In the genomic region with DNA sequence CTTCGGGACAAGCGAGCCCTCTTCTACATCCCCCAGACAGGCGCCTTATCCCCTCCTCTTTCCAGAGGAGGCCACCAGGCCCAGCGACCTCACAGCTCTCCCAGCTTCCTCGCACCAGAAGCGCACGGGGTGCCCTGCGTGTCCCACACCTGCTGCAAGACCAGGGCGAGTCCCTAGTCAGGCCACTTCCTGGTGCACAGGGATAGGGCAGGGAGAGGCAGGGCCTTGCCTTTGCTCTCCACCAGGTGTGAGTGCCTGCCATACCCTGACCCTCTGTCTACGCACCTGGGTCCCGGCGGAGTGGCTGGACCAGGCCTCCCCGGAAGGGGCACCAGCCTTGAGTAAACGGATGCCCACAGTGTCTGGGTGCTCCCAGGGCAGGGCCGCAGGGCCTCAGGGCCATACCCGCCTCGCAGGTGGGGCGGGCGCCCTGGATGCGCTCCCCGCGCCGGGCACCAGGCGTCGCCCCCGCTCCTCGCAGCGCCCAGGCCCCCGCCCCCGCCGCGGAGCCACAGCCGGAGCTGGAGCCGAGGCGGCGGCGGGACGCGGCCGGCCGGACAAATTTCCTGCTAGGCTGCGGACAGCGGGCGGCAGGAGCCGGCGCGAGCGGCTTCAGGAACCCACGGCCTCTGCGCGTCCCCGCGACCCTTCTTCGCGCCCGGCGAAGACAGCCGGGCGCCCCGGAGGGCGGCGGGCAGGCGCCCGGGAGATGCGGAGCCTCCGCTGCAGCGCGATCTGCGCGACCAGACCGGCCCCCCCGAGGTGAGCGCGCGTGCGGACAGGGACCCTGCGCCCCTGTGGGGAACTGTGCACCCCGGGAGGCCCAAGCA, we compare ENCODE assay signal across 1 cellular context.
TF ChIP-seq lines count a peak whose summit lies in the region.

A gene with protein sequence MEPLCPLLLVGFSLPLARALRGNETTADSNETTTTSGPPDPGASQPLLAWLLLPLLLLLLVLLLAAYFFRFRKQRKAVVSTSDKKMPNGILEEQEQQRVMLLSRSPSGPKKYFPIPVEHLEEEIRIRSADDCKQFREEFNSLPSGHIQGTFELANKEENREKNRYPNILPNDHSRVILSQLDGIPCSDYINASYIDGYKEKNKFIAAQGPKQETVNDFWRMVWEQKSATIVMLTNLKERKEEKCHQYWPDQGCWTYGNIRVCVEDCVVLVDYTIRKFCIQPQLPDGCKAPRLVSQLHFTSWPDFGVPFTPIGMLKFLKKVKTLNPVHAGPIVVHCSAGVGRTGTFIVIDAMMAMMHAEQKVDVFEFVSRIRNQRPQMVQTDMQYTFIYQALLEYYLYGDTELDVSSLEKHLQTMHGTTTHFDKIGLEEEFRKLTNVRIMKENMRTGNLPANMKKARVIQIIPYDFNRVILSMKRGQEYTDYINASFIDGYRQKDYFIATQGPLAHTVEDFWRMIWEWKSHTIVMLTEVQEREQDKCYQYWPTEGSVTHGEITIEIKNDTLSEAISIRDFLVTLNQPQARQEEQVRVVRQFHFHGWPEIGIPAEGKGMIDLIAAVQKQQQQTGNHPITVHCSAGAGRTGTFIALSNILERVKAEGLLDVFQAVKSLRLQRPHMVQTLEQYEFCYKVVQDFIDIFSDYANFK (plus strand): TSS at position 556 of the 830 bp plus-strand sequence. CDS start 133,779 bp downstream, outside the sequence.

TF ChIP-seq in GM23338, 12 proteins besides CTCF, POLR2A, EP300 and RAD21 (continued from another document):
- TF ChIP-seq REST (IDR thresholded peaks at IDR 0.05; ENCODE audit: unreplicated experiment), result no peak
- no peak for TF ChIP-seq ZNF331 (CRISPR knock-in tag; IDR thresholded peaks at IDR 0.05; ENCODE audit: low read depth)
- no peak for TF ChIP-seq ETS1 (IDR thresholded peaks at IDR 0.05)
- TF ChIP-seq CREB1 (CRISPR knock-in tag; IDR thresholded peaks at IDR 0.05; ENCODE audit: low read depth), result no peak
- no peak for TF ChIP-seq EZH2phosphoT487 (IDR thresholded peaks at IDR 0.05; ENCODE audit: unreplicated experiment)
